In the genomic region with DNA sequence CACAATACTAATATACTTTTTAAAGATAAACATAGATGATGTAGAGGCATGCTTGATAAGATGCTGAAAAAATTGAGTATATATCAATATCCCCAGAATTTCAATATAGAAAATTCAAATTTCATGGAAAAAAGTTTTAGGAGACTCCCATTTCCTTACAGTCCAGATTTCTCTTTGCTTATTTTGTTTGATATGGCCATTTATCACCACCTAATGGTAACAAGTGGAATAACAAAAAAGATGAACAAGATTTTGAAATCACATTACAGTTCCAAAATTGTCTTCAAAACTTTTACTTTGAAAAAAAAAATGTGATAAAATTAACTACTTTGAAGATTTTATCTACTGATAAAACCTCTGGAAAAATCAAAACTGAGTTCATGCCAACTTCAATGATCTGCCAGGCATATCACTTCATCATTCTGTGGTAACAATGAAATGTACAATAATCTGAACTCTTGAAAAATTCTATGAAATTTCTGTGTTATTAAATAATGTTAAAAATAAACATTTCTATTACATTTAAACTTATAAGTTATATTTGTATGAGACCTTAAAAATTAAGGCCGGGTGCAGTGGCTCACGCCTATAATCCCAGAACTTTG, we compare ENCODE assay signal across 1 cellular context.
TF ChIP-seq lines count a peak whose summit lies in the region.

No MANE protein-coding gene starts in this region.

TF ChIP-seq in IMR-90, 13 proteins besides CTCF, POLR2A, EP300 and RAD21 (continued from another document):
- TF ChIP-seq FOS (IDR thresholded peaks at IDR 0.05; ENCODE audit: low read depth, low read length): no peak
